ENCODE assay signal across 1 cellular context in genomic region chr11:72741429-72741833, GRCh38.
TF ChIP-seq lines count a peak whose summit lies in the region.

No MANE protein-coding gene starts in this region.

TF ChIP-seq in HepG2, 621 proteins besides CTCF, POLR2A, EP300 and RAD21 (continued from another document and continues in another):
- TF ChIP-seq KIAA2018 (CRISPR knock-in tag; IDR thresholded peaks at IDR 0.05; ENCODE audit: borderline replicate concordance) (no peak), ZNF30 (CRISPR knock-in tag; IDR thresholded peaks at IDR 0.05) (no peak), ZSCAN5A (CRISPR knock-in tag; IDR thresholded peaks at IDR 0.05; ENCODE audit: borderline replicate concordance) (no peak), ZNF567 (CRISPR knock-in tag; IDR thresholded peaks at IDR 0.05; ENCODE audit: borderline replicate concordance) (no peak), NCOA5 (CRISPR knock-in tag; IDR thresholded peaks at IDR 0.05) (no peak), ZNF318 (CRISPR knock-in tag; IDR thresholded peaks at IDR 0.05) (no peak), FOXK1 (CRISPR knock-in tag; IDR thresholded peaks at IDR 0.05; ENCODE audit: borderline replicate concordance, low read depth) (no peak), ZNF468 (CRISPR knock-in tag; IDR thresholded peaks at IDR 0.05) (no peak), NR2C2 (CRISPR knock-in tag; IDR thresholded peaks at IDR 0.05; ENCODE audit: borderline replicate concordance) (peak; percentile 55), RFXANK (CRISPR knock-in tag; IDR thresholded peaks at IDR 0.05) (no peak), ZNF44 (CRISPR knock-in tag; IDR thresholded peaks at IDR 0.05) (no peak), MIER2 (CRISPR knock-in tag; IDR thresholded peaks at IDR 0.05) (no peak), FOSL2 (CRISPR knock-in tag; IDR thresholded peaks at IDR 0.05) (no peak), ZNF883 (CRISPR knock-in tag; IDR thresholded peaks at IDR 0.05; ENCODE audit: not compliant biosample characterization) (no peak), HDAC6 (IDR thresholded peaks at IDR 0.05; ENCODE audit: low read depth, low read length) (no peak), HNRNPUL1 (IDR thresholded peaks at IDR 0.05; ENCODE audit: low read depth, low read length) (no peak), SRSF4 (IDR thresholded peaks at IDR 0.05; ENCODE audit: low read depth, low read length, poor library complexity, severe bottlenecking) (no peak), ZNF337 (CRISPR knock-in tag; IDR thresholded peaks at IDR 0.05; ENCODE audit: borderline replicate concordance, low read depth) (no peak), HMG20B (CRISPR knock-in tag; conservative IDR thresholded peaks at IDR 0.05) (no peak), ZNF263 (CRISPR knock-in tag; IDR thresholded peaks at IDR 0.05) (peak; percentile 99), HIVEP1 (CRISPR knock-in tag; IDR thresholded peaks at IDR 0.05) (no peak), TERF1 (CRISPR knock-in tag; IDR thresholded peaks at IDR 0.05) (no peak), WIZ (CRISPR knock-in tag; IDR thresholded peaks at IDR 0.05) (no peak), ZNF609 (CRISPR knock-in tag; IDR thresholded peaks at IDR 0.05; ENCODE audit: borderline replicate concordance) (no peak), ZFP36 (IDR thresholded peaks at IDR 0.05; ENCODE audit: borderline replicate concordance, low read depth, low read length, partially characterized antibody) (no peak), ZNF430 (CRISPR knock-in tag; IDR thresholded peaks at IDR 0.05) (0 out of 2 replicates have a peak, but pooled peaks have one; percentile 15), CEBPB (IDR thresholded peaks at IDR 0.05; ENCODE audit: borderline replicate concordance, low read depth, low read length) (no peak), TARDBP (CRISPR knock-in tag; IDR thresholded peaks at IDR 0.05) (no peak), ZBTB10 (CRISPR knock-in tag; IDR thresholded peaks at IDR 0.05; ENCODE audit: borderline replicate concordance) (no peak)
